11 cellular contexts compared by ENCODE assay signal in the genomic region with DNA sequence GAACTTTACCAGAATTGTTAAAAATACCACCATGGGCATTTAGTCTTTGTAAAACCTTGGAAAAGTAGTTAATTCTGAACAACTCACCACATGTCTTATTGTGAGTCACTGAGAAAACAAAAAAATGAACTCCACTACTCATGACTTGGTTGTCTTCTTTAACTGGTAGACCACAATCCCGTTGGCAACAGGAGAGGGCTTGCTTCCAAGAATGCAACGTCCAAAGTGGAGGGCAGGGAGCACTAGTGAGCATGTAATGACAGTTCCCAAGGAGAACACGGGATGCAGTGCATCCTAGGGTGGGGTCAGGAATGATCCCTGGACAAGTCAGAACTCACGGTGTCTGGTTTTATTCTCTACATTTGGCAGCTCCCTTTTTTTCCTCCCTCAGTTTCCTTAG. TPM values are rescaled to one million over a fixed set of nuclear protein-coding genes. Genes with fewer than 3 reads are reported as not detected.
A peak's percentile ranks its signal among the peaks of the same experiment; 100 is the strongest.
DNase-seq lines count a peak whose midpoint lies in the region; ATAC-seq and TF ChIP-seq lines count a peak whose summit lies in the region.
"Had no signal": no experiment of that assay in that cellular context is flagged by ENCODE, and none has a peak within 500 bp of the region (broad histone marks: within the 10 kb centered on the region; RNA-seq: fewer than 3 reads in every experiment).

No MANE protein-coding gene starts in this region.

- no peak overlapping the region for H3K27ac ChIP-seq in 22Rv1
- no peak overlapping the region for H3K27ac ChIP-seq in uterus

- no peak overlapping the region for H3K4me3 ChIP-seq in uterus

- no peak for TF ChIP-seq POLR2A in uterus (IDR thresholded peaks at IDR 0.05)

- H3K4me1 ChIP-seq in uterus = no peaks in the 10 kb centered on the region
- H3K4me1 ChIP-seq: Caco-2 had no signal

- no peak for ATAC-seq in HG03439 (IDR thresholded peaks at IDR 0.05; ENCODE audit: unreplicated experiment)

- H3K9me3 ChIP-seq in uterus = no peaks in the 10 kb centered on the region
- H3K9me3 ChIP-seq: Caco-2 had no signal

- intact Hi-C loops in uterus (cut with DNase I; ENCODE audit: low total_unique reads) = no loop called here

- H3K27me3 ChIP-seq in uterus = no peaks in the 10 kb centered on the region

- no peaks in the 10 kb centered on the region for H3K36me3 ChIP-seq in uterus

- DNase-seq in HCEC 1CT (peak; percentile 56), amniotic epithelial cell (ENCODE audit: low read depth) (peak; percentile 81), iPS-NIHi11 (ENCODE audit: low spot score) (peak; percentile 31), ecto neural progenitor cell (ENCODE audit: low spot score) (no peak), uterus (no peak)
- no peak for DNase-seq in stimulated activated naive CD4-positive, alpha-beta T cell treated with Interleukin-2 at 50 U/mL for 16 hours (lab: John Stamatoyannopoulos, UW)
- DNase-seq: activated CD4-positive, alpha-beta T cell treated with anti-CD3 and anti-CD28 coated beads for 48 hours; NCI-H1436 had no signal

- TF ChIP-seq CTCF in 22Rv1 (IDR thresholded peaks at IDR 0.05) (peak; percentile 32), uterus (IDR thresholded peaks at IDR 0.05) (no peak)

RNA-seq across cellular contexts. Expression of a gene that starts 15.2 kb away (rescaled TPM):
- 10 to 100 TPM in 1 of 4 donors, 1 to 10 TPM in 2, under 1 TPM in 1; 0.59 to 92.9 (median 5.1) TPM for total RNA-seq in uterus

Comparison
In these comparisons a context has a peak if more than half of its experiments do, and no peak if none do; other contexts are left out.
1. DNase-seq: peak in HCEC 1CT (single experiment), amniotic epithelial cell (single experiment) and iPS-NIHi11 (single experiment); none in ecto neural progenitor cell (single experiment), stimulated activated naive CD4-positive, alpha-beta T cell treated with Interleukin-2 at 50 U/mL for 16 hours (single experiment) and uterus (0 of 2).